In genomic region chr3:145125307-145125706, GRCh38 we compare ENCODE assay signal across 1 cellular context.
TF ChIP-seq lines count a peak whose summit lies in the region.

No MANE protein-coding gene starts in this region.

TF ChIP-seq in SK-N-SH, 30 proteins besides CTCF, POLR2A, EP300 and RAD21 (continued from another document):
- TF ChIP-seq REST (IDR thresholded peaks at IDR 0.05; ENCODE audit: low read depth, low read length) (no peak), SIN3A (IDR thresholded peaks at IDR 0.05; ENCODE audit: borderline replicate concordance, low read depth, low read length) (no peak), RFX5 (IDR thresholded peaks at IDR 0.05; ENCODE audit: low read length) (no peak), TEAD4 (IDR thresholded peaks at IDR 0.05; ENCODE audit: borderline replicate concordance, insufficient read depth) (no peak)
